Comparison of ENCODE assay signal across 8 cellular contexts in the genomic region with DNA sequence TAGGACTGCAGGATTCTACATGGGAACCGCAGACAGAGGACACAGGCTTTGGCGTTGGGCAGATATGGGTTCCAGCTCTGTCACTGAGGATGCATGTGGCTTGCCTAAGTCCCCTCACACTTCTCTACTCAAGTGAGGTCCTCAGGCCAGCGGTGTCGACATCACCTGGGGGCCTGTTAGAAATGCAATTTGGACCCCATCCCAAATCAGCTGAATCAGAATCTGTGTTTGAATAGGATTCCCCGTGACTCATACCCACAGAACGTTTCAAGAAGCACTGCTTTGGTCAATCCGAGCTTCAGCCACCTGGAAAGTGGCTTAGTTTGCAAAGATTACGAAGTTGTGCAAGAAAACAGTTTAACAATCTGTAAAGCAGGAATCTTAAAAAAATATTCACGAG.
A peak's percentile ranks its signal among the peaks of the same experiment; 100 is the strongest.
DNase-seq lines count a peak whose midpoint lies in the region; ATAC-seq and TF ChIP-seq lines count a peak whose summit lies in the region.
"Had no signal": no experiment of that assay in that cellular context is flagged by ENCODE, and none has a peak within 500 bp of the region (broad histone marks: within the 10 kb centered on the region; RNA-seq: fewer than 3 reads in every experiment).

No MANE protein-coding gene starts in this region.

- 33% methylated on average over 9 of the region's 9 CpGs for WGBS in smooth muscle cell (ENCODE audit: low lambda C conversion rate)

- peak overlapping the region; percentile 60 for H3K4me2 ChIP-seq in smooth muscle cell

- no peak overlapping the region for H2AFZ ChIP-seq in smooth muscle cell (ENCODE audit: low read depth)

- no peak for ATAC-seq in T-helper 17 cell
- ATAC-seq in activated T-cell treated with anti-CD3 and anti-CD28 coated beads, Interleukin-2, amount 50 U/mL, for 4 hours: no peak
- ATAC-seq: WTC11 had no signal

- no peaks in the 10 kb centered on the region for H3K79me2 ChIP-seq in smooth muscle cell (ENCODE audit: low read depth)

- peak overlapping the region; percentile 16 for H3K27ac Mint-ChIP-seq in T-helper 17 cell
- H3K27ac Mint-ChIP-seq: WTC11 had no signal

- no peaks in the 10 kb centered on the region for H3K36me3 Mint-ChIP-seq in T-helper 17 cell (ENCODE audit: low read depth)
- H3K36me3 Mint-ChIP-seq in activated T-cell treated with anti-CD3 and anti-CD28 coated beads, Interleukin-2, amount 50 U/mL, for 4 hours (ENCODE audit: insufficient read depth): no peaks in the 10 kb centered on the region

- DNase-seq in HCEC 1CT (peak; percentile 76), T-helper 17 cell (no peak), fibroblast of pulmonary artery (ENCODE audit: low read depth) (peak; percentile 71), smooth muscle cell (lab: John Stamatoyannopoulos, UW; ENCODE audit: unreplicated experiment) (no peak), dermis blood vessel endothelial cell (no peak), anterior cingulate cortex (lab: John Stamatoyannopoulos, UW) (no peak)
- no peak for DNase-seq in activated T-cell treated with anti-CD3 and anti-CD28 coated beads, Interleukin-2, amount 50 U/mL, for 4 hours

- H3K4me3 ChIP-seq in fibroblast of pulmonary artery (replicated peaks; ENCODE audit: low read depth, low read length) (no peak overlapping the region), smooth muscle cell (no peak overlapping the region)

- peaks cover 60% of the 10 kb centered on the region for H3K27me3 Mint-ChIP-seq in T-helper 17 cell
- H3K27me3 Mint-ChIP-seq in activated T-cell treated with anti-CD3 and anti-CD28 coated beads, Interleukin-2, amount 50 U/mL, for 4 hours (ENCODE audit: low read depth): peaks cover 33% of the 10 kb centered on the region

- no peaks in the 10 kb centered on the region for H4K20me1 ChIP-seq in smooth muscle cell (ENCODE audit: low read depth)

- peaks cover 8% of the 10 kb centered on the region for H3K4me1 ChIP-seq in smooth muscle cell (ENCODE audit: low read depth)

- no peaks in the 10 kb centered on the region for H3K36me3 ChIP-seq in smooth muscle cell (ENCODE audit: low read depth)

- no peak overlapping the region for H3K9ac ChIP-seq in smooth muscle cell (ENCODE audit: low read depth)

- H3K4me1 Mint-ChIP-seq in T-helper 17 cell: no peaks in the 10 kb centered on the region
- no peaks in the 10 kb centered on the region for H3K4me1 Mint-ChIP-seq in activated T-cell treated with anti-CD3 and anti-CD28 coated beads, Interleukin-2, amount 50 U/mL, for 4 hours (ENCODE audit: low read depth)

- no peak overlapping the region for H3K4me3 Mint-ChIP-seq in T-helper 17 cell
- H3K4me3 Mint-ChIP-seq in activated T-cell treated with anti-CD3 and anti-CD28 coated beads, Interleukin-2, amount 50 U/mL, for 4 hours: no peak overlapping the region
- H3K4me3 Mint-ChIP-seq: WTC11 had no signal

- TF ChIP-seq CTCF in fibroblast of pulmonary artery (IDR thresholded peaks at IDR 0.05; ENCODE audit: low read length, missing control alignments) (no peak), smooth muscle cell (IDR thresholded peaks at IDR 0.05; ENCODE audit: borderline replicate concordance, insufficient read depth, poor library complexity, severe bottlenecking) (no peak)

- H3F3A ChIP-seq in smooth muscle cell (ENCODE audit: low read depth): no peaks in the 10 kb centered on the region

- H3K9me3 Mint-ChIP-seq in activated T-cell treated with anti-CD3 and anti-CD28 coated beads, Interleukin-2, amount 50 U/mL, for 4 hours: peaks cover 8% of the 10 kb centered on the region

- no peak overlapping the region for H3K27ac ChIP-seq in smooth muscle cell (ENCODE audit: low read depth)

- H3K27me3 ChIP-seq in smooth muscle cell (ENCODE audit: low read depth): no peaks in the 10 kb centered on the region

- H3K9me3 ChIP-seq in T-helper 17 cell (ENCODE audit: control insufficient read depth, low read length, poor library complexity, severe bottlenecking) (no peaks in the 10 kb centered on the region), smooth muscle cell (replicated peaks; ENCODE audit: low read depth) (no peaks in the 10 kb centered on the region)

Comparison
In these comparisons a context has a peak if more than half of its experiments do, and no peak if none do; other contexts are left out.
1. DNase-seq: peak in HCEC 1CT (single experiment) and fibroblast of pulmonary artery (single experiment); none in T-helper 17 cell (0 of 3), smooth muscle cell (single experiment), dermis blood vessel endothelial cell (single experiment), anterior cingulate cortex (0 of 58) and activated T-cell treated with anti-CD3 and anti-CD28 coated beads, Interleukin-2, amount 50 U/mL, for 4 hours (single experiment).